Comparison of ENCODE assay signal across 11 cellular contexts in the genomic region with DNA sequence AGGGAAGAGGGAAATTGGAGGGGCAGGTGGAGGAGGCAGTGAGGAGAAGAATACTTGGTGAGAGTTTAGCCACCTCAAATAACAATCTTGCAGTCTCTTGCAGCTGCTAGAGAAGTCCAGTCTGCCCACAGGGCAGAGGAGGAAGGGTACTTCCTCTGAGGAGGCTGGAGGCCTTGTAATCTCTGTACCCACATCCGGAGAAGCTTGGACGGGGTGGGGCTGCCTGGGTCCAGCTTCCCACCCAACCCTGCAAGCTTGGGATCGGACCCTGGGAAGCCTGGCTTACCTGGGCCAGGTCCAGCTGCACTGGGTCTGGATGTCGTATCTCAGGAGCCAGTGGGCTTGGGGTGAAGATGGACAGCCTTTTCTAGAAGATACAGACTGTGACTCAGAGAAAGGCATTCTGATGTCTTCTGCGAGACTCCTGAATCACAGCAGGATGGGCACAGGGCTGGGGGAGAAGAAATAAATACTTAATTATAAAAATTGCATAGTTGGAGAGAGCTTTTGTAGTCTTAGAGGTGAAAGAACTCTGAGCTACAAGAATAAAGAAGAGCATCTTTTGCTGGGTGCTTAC.
DNase-seq lines count a peak whose midpoint lies in the region; ATAC-seq, FAIRE-seq and TF ChIP-seq lines count a peak whose summit lies in the region.
"Had no signal": no experiment of that assay in that cellular context is flagged by ENCODE, and none has a peak within 500 bp of the region (broad histone marks: within the 10 kb centered on the region; RNA-seq: fewer than 3 reads in every experiment).

No MANE protein-coding gene starts in this region.

- peaks cover 68% of the 10 kb centered on the region for H3K4me1 ChIP-seq in body of pancreas
- H3K4me1 ChIP-seq in muscle layer of duodenum (ENCODE audit: control insufficient read depth in 1 of 2, insufficient read depth in 2 of 2, low read length in 2 of 2) = peaks cover 42 to 43% of the 10 kb centered on the region in 2 donors

- no peaks in the 10 kb centered on the region for H3K9me3 ChIP-seq in body of pancreas
- H3K9me3 ChIP-seq in muscle layer of duodenum (ENCODE audit: control insufficient read depth in 1 of 2, low read length in 2 of 2) = no peaks in the 10 kb centered on the region

- CTCF ChIA-PET in activated CD4-positive, alpha-beta memory T cell treated with anti-CD3 and anti-CD28 coated beads, Interleukin-2, amount 10 ng/mL, durations not matched to agents 7 days and 5 days (lab: Charles Lee) = interaction anchor here (0.7 kb wide), 1 partner anchor 46 kb away, joined by 3 read pairs; no protein-coding TSS in a partner anchor

- H3K4me3 ChIP-seq in body of pancreas (no peak overlapping the region), muscle layer of duodenum (ENCODE audit: low read depth in 1 of 2, low read length in 2 of 2) (no peak overlapping the region)
- H3K4me3 ChIP-seq: skin epidermis had no signal

- peaks cover 15% of the 10 kb centered on the region for H3K4me1 Mint-ChIP-seq in activated CD4-positive, alpha-beta memory T cell treated with anti-CD3 and anti-CD28 coated beads, Interleukin-2, amount 10 ng/mL, durations not matched to agents 7 days and 5 days

- no peaks in the 10 kb centered on the region for H3K27me3 Mint-ChIP-seq in activated CD4-positive, alpha-beta memory T cell treated with anti-CD3 and anti-CD28 coated beads, Interleukin-2, amount 10 ng/mL, durations not matched to agents 7 days and 5 days

- DNase-seq in AML-193 (lab: John Stamatoyannopoulos, UW) (peak; percentile 48 to 73), body of pancreas (no peak), GM19239 (ENCODE audit: insufficient read length, low spot score) (no peak)
- no peak for DNase-seq in activated CD4-positive, alpha-beta memory T cell treated with anti-CD3 and anti-CD28 coated beads, Interleukin-2, amount 10 ng/mL, durations not matched to agents 7 days and 5 days
- DNase-seq: effector memory CD4-positive, alpha-beta T cell; MM.1S had no signal

- FAIRE-seq in GM19239 (lab: Jason Lieb, UNC) = no peak

- ATAC-seq in HG03175 (IDR thresholded peaks at IDR 0.05; ENCODE audit: unreplicated experiment) = peak; percentile 37
- ATAC-seq in body of pancreas = no peak
- ATAC-seq in GM21515 (IDR thresholded peaks at IDR 0.05; ENCODE audit: unreplicated experiment) = no peak
- ATAC-seq in GM19023 (IDR thresholded peaks at IDR 0.05; ENCODE audit: unreplicated experiment) = no peak

- H3K36me3 Mint-ChIP-seq in activated CD4-positive, alpha-beta memory T cell treated with anti-CD3 and anti-CD28 coated beads, Interleukin-2, amount 10 ng/mL, durations not matched to agents 7 days and 5 days (ENCODE audit: low read depth) = no peaks in the 10 kb centered on the region

- no peak overlapping the region for H3K4me3 Mint-ChIP-seq in activated CD4-positive, alpha-beta memory T cell treated with anti-CD3 and anti-CD28 coated beads, Interleukin-2, amount 10 ng/mL, durations not matched to agents 7 days and 5 days

- TF ChIP-seq POLR2A in body of pancreas (IDR thresholded peaks at IDR 0.05) = no peak

- intact Hi-C loops in body of pancreas (cut with DNase I) = no loop called here

- H3K27me3 ChIP-seq in body of pancreas (no peaks in the 10 kb centered on the region), muscle layer of duodenum (ENCODE audit: low read depth, low read length) (no peaks in the 10 kb centered on the region)

- no peak overlapping the region for H3K27ac Mint-ChIP-seq in activated CD4-positive, alpha-beta memory T cell treated with anti-CD3 and anti-CD28 coated beads, Interleukin-2, amount 10 ng/mL, durations not matched to agents 7 days and 5 days

- H3K27ac ChIP-seq in body of pancreas (peak overlapping the region in 3 of 4 donors; percentile 36 to 61 (median 60)), muscle layer of duodenum (ENCODE audit: low read length) (peak overlapping the region; percentile 42)

- H3K9me3 Mint-ChIP-seq in activated CD4-positive, alpha-beta memory T cell treated with anti-CD3 and anti-CD28 coated beads, Interleukin-2, amount 10 ng/mL, durations not matched to agents 7 days and 5 days = no peaks in the 10 kb centered on the region

- POLR2A ChIA-PET in activated CD4-positive, alpha-beta memory T cell treated with anti-CD3 and anti-CD28 coated beads, Interleukin-2, amount 10 ng/mL, durations not matched to agents 7 days and 5 days (lab: Charles Lee) = interaction anchor here (1.3 kb wide), 1 partner anchor 14 kb away, joined by 6 read pairs; no protein-coding TSS in a partner anchor

- H3K36me3 ChIP-seq in body of pancreas (replicated peaks in 1 of 2; ENCODE audit: insufficient read depth in 1 of 2, low read depth in 2 of 2) (no peaks in the 10 kb centered on the region), muscle layer of duodenum (ENCODE audit: control insufficient read depth in 1 of 2, insufficient read depth in 2 of 2, low read length in 2 of 2) (no peaks in the 10 kb centered on the region)

- no peak for TF ChIP-seq CTCF in body of pancreas (IDR thresholded peaks at IDR 0.05)

- WGBS in body of pancreas, 2 donors = 71 to 85% methylated on average over 4 to 5 of the region's 5 CpGs

Comparison
In these comparisons a context has a peak if more than half of its experiments do, and no peak if none do; other contexts are left out.
1. DNase-seq: peak in AML-193 (2 of 2); none in body of pancreas (0 of 4), activated CD4-positive, alpha-beta memory T cell treated with anti-CD3 and anti-CD28 coated beads, Interleukin-2, amount 10 ng/mL, durations not matched to agents 7 days and 5 days (single experiment) and GM19239 (single experiment).